Comparison of ENCODE assay signal across 24 cellular contexts in the genomic region with DNA sequence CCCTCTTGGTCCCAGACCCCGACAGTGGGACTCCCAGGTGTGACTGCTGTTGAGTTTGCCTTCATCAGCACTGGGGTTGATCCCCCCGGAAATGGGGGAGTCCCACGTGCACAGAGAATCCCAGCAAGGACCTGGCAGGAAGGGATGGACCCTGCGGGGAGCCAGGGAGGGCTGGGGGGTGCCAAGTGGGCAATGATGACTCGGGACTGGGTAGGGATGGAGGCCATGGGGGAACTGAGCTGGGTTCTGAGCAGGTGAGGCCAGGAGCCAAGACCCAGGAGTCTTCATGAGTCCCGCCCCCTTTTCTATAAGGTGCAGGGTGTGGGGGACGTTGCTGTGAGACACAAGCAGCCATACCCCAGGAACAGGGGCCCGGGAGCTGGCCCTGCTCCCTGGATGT.
"Had no signal": no experiment of that assay in that cellular context is flagged by ENCODE, and none has a peak within 500 bp of the region (broad histone marks: within the 10 kb centered on the region; RNA-seq: fewer than 3 reads in every experiment).

No MANE protein-coding gene starts in this region.

- H3K9me3 ChIP-seq: adrenal gland, Peyer's patch had no signal

- H3K36me3 ChIP-seq: adrenal gland, Peyer's patch had no signal

- H3K27ac ChIP-seq: adrenal gland, Peyer's patch, RWPE1 had no signal

- DNase-seq: activated CD4-positive, alpha-beta T cell treated with anti-CD3 and anti-CD28 coated beads for 48 hours; activated CD4-positive, alpha-beta T cell treated with anti-CD3 and anti-CD28 coated beads, Interleukin-2, amount 50 U/mL, for 4 hours; activated CD4-positive, CD25-positive, alpha-beta regulatory T cell treated with anti-CD3 and anti-CD28 coated beads, Interleukin-2, amount 50 U/mL, for 72 hours; activated CD8-positive, alpha-beta memory T cell treated with anti-CD3 and anti-CD28 coated beads, Interleukin-2, amount 50 U/mL, for 48 hours; activated CD8-positive, alpha-beta T cell treated with anti-CD3 and anti-CD28 coated beads, Interleukin-2, amount 10 ng/mL, durations not matched to agents 7 days and 5 days; activated naive CD4-positive, alpha-beta T cell treated with anti-CD3 and anti-CD28 coated beads, Interleukin-2, amount 50 U/mL, for 16 hours; activated naive CD8-positive, alpha-beta T cell treated with anti-CD3 and anti-CD28 coated beads, Interleukin-2, amount 10 ng/mL, durations not matched to agents 7 days and 5 days; activated T-cell treated with anti-CD3 and anti-CD28 coated beads, Interleukin-2, amount 50 U/mL, for 1 hour; adrenal gland; anterior cingulate cortex; caudate nucleus; Kasumi-1; NCI-H1105 treated with DMSO at 0.1 percent for 48 hours; NCI-H1436 treated with DMSO at 0.1 percent for 48 hours; NCI-H187; NCI-H2081; NCI-H446; NCI-H524; Peyer's patch; SIG-M5; T-helper 17 cell; T-helper 9 cell had no signal

- H3K27me3 ChIP-seq: adrenal gland, Peyer's patch had no signal

- ATAC-seq: activated CD8-positive, alpha-beta T cell treated with anti-CD3 and anti-CD28 coated beads, Interleukin-2, amount 10 ng/mL, durations not matched to agents 7 days and 5 days; T-helper 17 cell; WTC11 had no signal

- H3K4me1 ChIP-seq: adrenal gland had no signal

- H3K4me3 ChIP-seq: adrenal gland, Peyer's patch had no signal
